ENCODE assay signal across 7 cellular contexts in the genomic region with DNA sequence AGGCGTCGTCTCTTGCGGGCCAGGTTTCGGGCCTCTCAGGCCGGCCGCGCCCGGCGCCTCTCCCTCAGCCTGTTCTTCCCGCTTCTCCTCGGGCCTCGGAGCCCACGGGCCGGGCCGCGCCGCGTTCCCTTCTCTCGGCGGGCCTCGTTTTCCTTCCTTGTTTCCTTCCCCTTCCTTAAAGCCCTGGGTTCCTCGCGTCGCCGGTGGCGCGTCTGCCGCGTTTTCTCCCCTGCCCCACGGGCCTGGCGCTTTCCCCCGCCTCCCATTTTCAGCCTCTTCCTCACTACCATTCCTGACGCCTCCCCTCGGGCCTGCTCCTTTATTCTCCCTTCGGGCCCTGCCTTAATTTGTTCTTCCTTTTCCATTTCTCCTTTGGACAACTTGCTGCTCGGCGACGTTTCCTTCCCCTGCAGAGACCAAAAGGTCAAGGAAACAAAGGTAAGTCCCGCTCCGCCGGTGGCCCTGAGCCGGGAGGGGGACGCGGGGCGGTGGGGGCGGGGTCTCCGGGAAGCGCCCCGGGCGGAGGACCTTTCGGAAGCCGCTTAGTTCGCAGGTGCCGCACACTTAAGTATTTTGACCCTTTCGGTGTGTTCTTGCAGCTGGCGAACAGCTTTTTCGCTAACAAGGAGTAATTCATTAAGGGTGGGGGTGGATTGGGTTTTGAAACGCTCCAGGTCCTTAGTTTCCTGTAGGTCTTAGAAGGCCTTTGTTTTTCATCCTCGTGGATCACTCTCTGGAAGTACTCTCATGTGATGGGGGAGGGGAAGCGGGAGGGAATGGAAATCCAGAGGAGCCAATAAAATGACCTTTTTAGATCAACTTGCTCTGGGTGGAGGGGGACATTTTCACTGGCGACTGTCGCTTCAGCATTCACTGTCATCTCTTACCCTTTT. TPM values are rescaled to one million over a fixed set of nuclear protein-coding genes. Genes with fewer than 3 reads are reported as not detected.
A peak's percentile ranks its signal among the peaks of the same experiment; 100 is the strongest.
DNase-seq lines count a peak whose midpoint lies in the region; ATAC-seq, FAIRE-seq and TF ChIP-seq lines count a peak whose summit lies in the region.

No MANE protein-coding gene starts in this region.

- H3K9me3 ChIP-seq in endocrine pancreas (ENCODE audit: control insufficient read depth, low read length) = no peaks in the 10 kb centered on the region

- FAIRE-seq in GM12892 (lab: Jason Lieb, UNC) = peak; percentile 61

- peak; percentile 4 for ATAC-seq in HG02970 (IDR thresholded peaks at IDR 0.05; ENCODE audit: low FRiP score, unreplicated experiment)

- H3K27me3 ChIP-seq in endocrine pancreas (ENCODE audit: control insufficient read depth, insufficient read depth, low read length) = no peaks in the 10 kb centered on the region

- peaks cover 9% of the 10 kb centered on the region for H3K4me1 ChIP-seq in endocrine pancreas (ENCODE audit: control insufficient read depth, insufficient read depth, low read length)

- H3K9ac ChIP-seq in endocrine pancreas (ENCODE audit: control insufficient read depth, insufficient read depth, low read length) = peak overlapping the region; percentile 98

- no peak for TF ChIP-seq POLR2A in GM12892 (IDR thresholded peaks at IDR 0.05; ENCODE audit: low read depth, low read length)

- DNase-seq in GM12892 (ENCODE audit: insufficient read length) (peak; percentile 59), NCI-H345 treated with DMSO at 0.1 percent for 48 hours (lab: John Stamatoyannopoulos, UW; ENCODE audit: unreplicated experiment) (peak; percentile 43), mucosa of gallbladder (ENCODE audit: low spot score) (peak; percentile 16)
- peak; percentile 82 for DNase-seq in activated CD8-positive, alpha-beta memory T cell treated with anti-CD3 and anti-CD28 coated beads for 24 hours
- peak; percentile 67 for DNase-seq in stimulated activated CD8-positive, alpha-beta memory T cell treated with anti-CD3 and anti-CD28 coated beads, Interleukin-4, amount 100 ng/mL, for 48 hours

- peaks cover 5% of the 10 kb centered on the region for H3K36me3 ChIP-seq in endocrine pancreas (ENCODE audit: control insufficient read depth, insufficient read depth, low read length)

- peak overlapping the region; percentile 85 for H3K4me3 ChIP-seq in endocrine pancreas (ENCODE audit: control insufficient read depth, insufficient read depth, low read length)

RNA-seq across cellular contexts. Expression of gene YTHDF2, which starts 0.8 kb away (rescaled TPM):
- 46.3 TPM for polyA plus RNA-seq in GM12892 (2012; ENCODE audit: missing spikeins)
- total RNA-seq in mucosa of gallbladder = 52.0 TPM

Comparison
In these comparisons a context has a peak if more than half of its experiments do, and no peak if none do; other contexts are left out.
1. Peak in every context shown above with its lines: DNase-seq, ATAC-seq and H3K4me3 ChIP-seq.
2. DNase-seq: peak in every context shown above with its lines; median percentile 82 in activated CD8-positive, alpha-beta memory T cell treated with anti-CD3 and anti-CD28 coated beads for 24 hours; 67 in stimulated activated CD8-positive, alpha-beta memory T cell treated with anti-CD3 and anti-CD28 coated beads, Interleukin-4, amount 100 ng/mL, for 48 hours; 59 in GM12892; 43 in NCI-H345 treated with DMSO at 0.1 percent for 48 hours; 16 in mucosa of gallbladder.